8 cellular contexts compared by ENCODE assay signal in genomic region chr20:50958733-50959542, GRCh38. TPM values are rescaled to one million over a fixed set of nuclear protein-coding genes. Genes with fewer than 3 reads are reported as not detected.
DNase-seq lines count a peak whose midpoint lies in the region; ATAC-seq and TF ChIP-seq lines count a peak whose summit lies in the region.

MOCS3 (plus strand) TSS chr20:50958818; CDS start chr20:50958843, 25 bp downstream.

- ATAC-seq in CD8-positive, alpha-beta T cell: peak; percentile 77
- ATAC-seq in GM19328 (IDR thresholded peaks at IDR 0.05; ENCODE audit: unreplicated experiment) (peak; percentile 72), HG03457 (IDR thresholded peaks at IDR 0.05; ENCODE audit: unreplicated experiment) (peak; percentile 61)

- H3K27ac Mint-ChIP-seq in CD8-positive, alpha-beta T cell: peak within 1 kb of the TSS; percentile 99
- peak within 1 kb of the TSS; percentile 100 for H3K27ac Mint-ChIP-seq in nephron progenitor cell

- no peak for TF ChIP-seq CTCF in CD8-positive, alpha-beta T cell (IDR thresholded peaks at IDR 0.05)
- TF ChIP-seq CTCF in fibroblast of pulmonary artery (IDR thresholded peaks at IDR 0.05; ENCODE audit: low read length, missing control alignments): no peak
- no peak for TF ChIP-seq CTCF in nephron progenitor cell (IDR thresholded peaks at IDR 0.05)
- no peak for TF ChIP-seq CTCF in stomach (IDR thresholded peaks at IDR 0.05)

- intact Hi-C loops in CD8-positive, alpha-beta T cell (cut with DNase I, micrococcal nuclease): loop anchor here (1.0 to 5.0 kb wide), 6 partner anchors 28 to 768 kb away; partner anchors contain the start of genes ADNP (in 2 of the 2), CEBPB (in 2 of the 2) and PARD6B (in 2 of the 2)
- intact Hi-C loops in stomach (cut with DNase I; ENCODE audit: low total_unique reads): no loop called here

- WGBS in stomach, 5 donors: 1 to 4% (median 2%) methylated on average over 31 to 65 of the region's 65 CpGs

- H3K9me3 ChIP-seq in CD8-positive, alpha-beta T cell (ENCODE audit: low read length): no peaks in the 10 kb centered on the region
- H3K9me3 ChIP-seq in stomach: no peaks in the 10 kb centered on the region

- H3K36me3 ChIP-seq in CD8-positive, alpha-beta T cell (ENCODE audit: insufficient read depth, low read length): peaks cover 9% of the 10 kb centered on the region
- peaks cover 8 to 32% (median 22%) of the 10 kb centered on the region in 4 donors for H3K36me3 ChIP-seq in stomach

- H3K4me1 ChIP-seq in CD8-positive, alpha-beta T cell (ENCODE audit: insufficient read depth, low read length): peaks cover 38% of the 10 kb centered on the region
- peaks cover 35 to 74% (median 61%) of the 10 kb centered on the region in 4 donors for H3K4me1 ChIP-seq in stomach

- H3K27me3 ChIP-seq in CD8-positive, alpha-beta T cell (ENCODE audit: insufficient read depth, low read length): no peaks in the 10 kb centered on the region
- H3K27me3 ChIP-seq in stomach: no peaks in the 10 kb centered on the region

- peak within 1 kb of the TSS; percentile 89 for H3K27ac ChIP-seq in CD8-positive, alpha-beta T cell (ENCODE audit: low read depth, low read length)
- peak within 1 kb of the TSS; percentile 86 to 94 (median 93) for H3K27ac ChIP-seq in stomach

- H3K4me1 Mint-ChIP-seq in CD8-positive, alpha-beta T cell (ENCODE audit: low read depth): peaks cover 64% of the 10 kb centered on the region
- peaks cover 51% of the 10 kb centered on the region for H3K4me1 Mint-ChIP-seq in nephron progenitor cell

- CTCF ChIA-PET in CD8-positive, alpha-beta T cell (lab: Charles Lee): interaction anchor here (0.7 to 2.8 kb wide), 8 partner anchors 27 to 169 kb away, joined by 3 to 24 read pairs (median 5); partner anchors contain the start of genes ADNP and BCAS4

- no peaks in the 10 kb centered on the region for H3K9me3 Mint-ChIP-seq in CD8-positive, alpha-beta T cell
- H3K9me3 Mint-ChIP-seq in nephron progenitor cell: no peaks in the 10 kb centered on the region

- TF ChIP-seq EP300 in stomach (IDR thresholded peaks at IDR 0.05): no peak

- POLR2A ChIA-PET in CD8-positive, alpha-beta T cell (lab: Charles Lee): interaction anchor here (0.6 to 2.6 kb wide), 17 partner anchors 8 to 1826 kb away, joined by 3 to 83 read pairs (median 3); partner anchors contain the start of genes ADNP, BCAS4 and ZFP64

- peak within 1 kb of the TSS; percentile 73 for H3K4me3 ChIP-seq in CD8-positive, alpha-beta T cell (ENCODE audit: low read depth, low read length)
- H3K4me3 ChIP-seq in fibroblast of pulmonary artery (replicated peaks; ENCODE audit: low read depth, low read length) (peak within 1 kb of the TSS; percentile 93), stomach (peak within 1 kb of the TSS; percentile 91 to 100 (median 94))

- H3K27me3 Mint-ChIP-seq in CD8-positive, alpha-beta T cell (ENCODE audit: low read depth): no peaks in the 10 kb centered on the region
- peaks cover 8% of the 10 kb centered on the region for H3K27me3 Mint-ChIP-seq in nephron progenitor cell (ENCODE audit: low read depth, poor library complexity)

- peak; percentile 65 to 90 (median 81) for DNase-seq in CD8-positive, alpha-beta T cell
- DNase-seq in RPMI8226 (peak; percentile 94), fibroblast of pulmonary artery (ENCODE audit: low read depth) (peak; percentile 96), nephron progenitor cell (peak; percentile 73), stomach (peak; percentile 86)
- DNase-seq in activated effector memory CD4-positive, alpha-beta T cell treated with Interleukin-2 at 50 U/mL for 16 hours: peak; percentile 76

- peak within 1 kb of the TSS; percentile 97 for H3K4me3 Mint-ChIP-seq in CD8-positive, alpha-beta T cell
- H3K4me3 Mint-ChIP-seq in nephron progenitor cell: peak within 1 kb of the TSS; percentile 99

- no peak for TF ChIP-seq POLR2A in stomach (IDR thresholded peaks at IDR 0.05)

- peaks cover 38% of the 10 kb centered on the region for H3K36me3 Mint-ChIP-seq in CD8-positive, alpha-beta T cell
- peaks cover 33% of the 10 kb centered on the region for H3K36me3 Mint-ChIP-seq in nephron progenitor cell (ENCODE audit: low read depth)

RNA-seq across cellular contexts. Expression of gene MOCS3, which starts in this region (rescaled TPM):
- 1 to 10 TPM; 3.6 to 4.1 TPM for total RNA-seq in CD8-positive, alpha-beta T cell
- 1 to 10 TPM in 3 of 5 donors, under 1 TPM in 1, not detected in 1; 0.89 to 7.0 (median 2.7) TPM for total RNA-seq in stomach
- 1 to 10 TPM; 2.1 to 2.4 (median 2.2) TPM for polyA plus RNA-seq in stomach

Comparison
In these comparisons a context has a peak if more than half of its experiments do, and no peak if none do; other contexts are left out.
1. Peak in every context shown above with its lines: DNase-seq, ATAC-seq, H3K4me3 ChIP-seq and H3K27ac ChIP-seq.